ENCODE assay signal across 1 cellular context in genomic region chr5:173891367-173891766, GRCh38.
TF ChIP-seq lines count a peak whose summit lies in the region.

No MANE protein-coding gene starts in this region.

TF ChIP-seq in endothelial cell of umbilical vein, 7 proteins besides CTCF, POLR2A, EP300 and RAD21 (continued from another document):
- no peak for TF ChIP-seq POLR2AphosphoS5 (IDR thresholded peaks at IDR 0.05; ENCODE audit: insufficient read depth, low read depth, low read length)
